Comparison of ENCODE assay signal across 1 cellular context in genomic region chr9:96185518-96186156, GRCh38.
TF ChIP-seq lines count a peak whose summit lies in the region.

No MANE protein-coding gene starts in this region.

TF ChIP-seq in GM23338, 12 proteins besides CTCF, POLR2A, EP300 and RAD21 (continued from another document):
- TF ChIP-seq ZNF462 (CRISPR knock-in tag; IDR thresholded peaks at IDR 0.05) (no peak), ETS1 (IDR thresholded peaks at IDR 0.05) (no peak), CREB1 (CRISPR knock-in tag; IDR thresholded peaks at IDR 0.05; ENCODE audit: low read depth) (no peak)
